8 cellular contexts compared by ENCODE assay signal in the genomic region with DNA sequence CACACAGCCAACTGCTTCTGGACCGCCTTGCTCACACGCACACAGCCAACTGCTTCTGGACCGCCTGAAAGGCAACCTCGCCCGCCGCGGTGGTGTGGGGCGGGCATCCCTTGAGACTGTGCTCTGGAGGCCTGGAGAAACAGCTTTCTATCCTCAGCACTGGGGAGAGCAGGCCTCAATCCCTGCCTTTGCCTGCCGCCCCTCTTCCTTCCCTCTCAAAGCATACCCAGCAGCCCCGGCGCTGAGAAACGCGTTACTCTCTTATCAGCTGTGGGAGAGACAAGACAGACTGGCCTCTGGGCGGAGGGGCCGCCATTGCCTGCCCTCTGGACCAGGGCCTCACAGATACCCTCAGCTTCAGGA. TPM values are rescaled to one million over a fixed set of nuclear protein-coding genes. Genes with fewer than 3 reads are reported as not detected.
A peak's percentile ranks its signal among the peaks of the same experiment; 100 is the strongest.
DNase-seq lines count a peak whose midpoint lies in the region; ATAC-seq and TF ChIP-seq lines count a peak whose summit lies in the region.

No MANE protein-coding gene starts in this region.

- H3K4me3 Mint-ChIP-seq in IgD-negative memory B cell (peak overlapping the region; percentile 96 to 100 (median 98)), chondrocyte (ENCODE audit: unreplicated experiment) (peak overlapping the region; percentile 83), natural killer cell (peak overlapping the region; percentile 98)

- H3K4me3 ChIP-seq in ACC112 (ENCODE audit: low read depth, low read length) (peak overlapping the region; percentile 87), BE2C (ENCODE audit: low read depth, low read length) (no peak overlapping the region)

- no peaks in the 10 kb centered on the region for H3K27me3 ChIP-seq in ACC112 (ENCODE audit: insufficient read depth, low read length)
- no peaks in the 10 kb centered on the region for H3K27me3 ChIP-seq in BE2C

- no peak for TF ChIP-seq CTCF in chondrocyte (IDR thresholded peaks at IDR 0.05)
- TF ChIP-seq CTCF in natural killer cell (IDR thresholded peaks at IDR 0.05): no peak
- TF ChIP-seq CTCF in BE2C (IDR thresholded peaks at IDR 0.05; ENCODE audit: low read depth, low read length): no peak

- peak overlapping the region; percentile 48 for H2AFZ ChIP-seq in ACC112 (ENCODE audit: low read length, unreplicated experiment)

- H3K27ac Mint-ChIP-seq in IgD-negative memory B cell (no peak overlapping the region), chondrocyte (ENCODE audit: unreplicated experiment) (no peak overlapping the region), natural killer cell (peak overlapping the region in 1 of 2 donors; percentile 99)

- H3K4me1 ChIP-seq in ACC112 (ENCODE audit: control insufficient read depth, insufficient read depth, low read length, unreplicated experiment) (peaks cover 6% of the 10 kb centered on the region), BE2C (no peaks in the 10 kb centered on the region)

- peak; percentile 73 for DNase-seq in chondrocyte (ENCODE audit: low spot score)
- DNase-seq in natural killer cell: no peak
- no peak for DNase-seq in BE2C
- no peak for DNase-seq in NCI-H1436 treated with DMSO at 0.1 percent for 48 hours (lab: John Stamatoyannopoulos, UW)
- no peak for DNase-seq in NCI-H446 treated with DMSO at 0.1 percent for 48 hours (lab: John Stamatoyannopoulos, UW)
- no peak for DNase-seq in DMS53 (lab: John Stamatoyannopoulos, UW)

- intact Hi-C loops in natural killer cell (cut with micrococcal nuclease): no loop called here

- no peaks in the 10 kb centered on the region for H3K36me3 Mint-ChIP-seq in IgD-negative memory B cell
- no peaks in the 10 kb centered on the region for H3K36me3 Mint-ChIP-seq in chondrocyte (ENCODE audit: low read depth)
- H3K36me3 Mint-ChIP-seq in natural killer cell: no peaks in the 10 kb centered on the region

- no peak overlapping the region for H3K27ac ChIP-seq in ACC112 (ENCODE audit: low read depth, low read length)

- no peaks in the 10 kb centered on the region for H3K36me3 ChIP-seq in ACC112 (ENCODE audit: insufficient read depth, low read length)
- H3K36me3 ChIP-seq in BE2C: no peaks in the 10 kb centered on the region

- H3K9me3 Mint-ChIP-seq in IgD-negative memory B cell (no peaks in the 10 kb centered on the region), chondrocyte (ENCODE audit: low read depth) (no peaks in the 10 kb centered on the region), natural killer cell (no peaks in the 10 kb centered on the region)

- H3K79me2 ChIP-seq in ACC112 (ENCODE audit: control insufficient read depth, insufficient read depth, low read length, unreplicated experiment): no peaks in the 10 kb centered on the region

- H3K27me3 Mint-ChIP-seq in IgD-negative memory B cell (no peaks in the 10 kb centered on the region), chondrocyte (ENCODE audit: low read depth) (no peaks in the 10 kb centered on the region), natural killer cell (ENCODE audit: low read depth in 2 of 2) (no peaks in the 10 kb centered on the region)

- ATAC-seq in natural killer cell: no peak

- H3K4me1 Mint-ChIP-seq in IgD-negative memory B cell: peaks cover 20 to 34% (median 28%) of the 10 kb centered on the region in 3 donors
- H3K4me1 Mint-ChIP-seq in chondrocyte (ENCODE audit: low read depth): peaks cover 18% of the 10 kb centered on the region
- peaks cover 33 to 47% of the 10 kb centered on the region in 2 donors for H3K4me1 Mint-ChIP-seq in natural killer cell

- H3K9me3 ChIP-seq in BE2C: no peaks in the 10 kb centered on the region; the same call in 1 of the 2 replicates

RNA-seq across cellular contexts. Expression of gene LIPE, which starts 2.9 kb away (rescaled TPM):
- 15.0 TPM for polyA plus RNA-seq in IgD-negative memory B cell
- total RNA-seq in chondrocyte: 3.6 to 3.9 TPM (median 3.8 TPM) in 3 replicates
- 10 to 100 TPM in 2 of 3 donors, 1 to 10 TPM in 1; 5.3 to 13.3 (median 11.7) TPM for total RNA-seq in natural killer cell
- 14.8 TPM for polyA plus RNA-seq in BE2C (2012; ENCODE audit: insufficient read depth, insufficient read length, low read depth)

RNA-seq across cellular contexts. Expression of gene CXCL17, which starts 18.4 kb away (rescaled TPM):
- polyA plus RNA-seq in IgD-negative memory B cell: 0.25 TPM
- total RNA-seq in chondrocyte (not detected in 3 replicates), natural killer cell (not detected)
- polyA plus RNA-seq in BE2C (2012; ENCODE audit: insufficient read depth, insufficient read length, low read depth): not detected

RNA-seq across cellular contexts. Expression of gene CNFN, which starts 34.2 kb away (rescaled TPM):
- polyA plus RNA-seq in IgD-negative memory B cell: 42.5 TPM
- 0.89 TPM in 1 of 3 replicates, not detected in the others for total RNA-seq in chondrocyte
- total RNA-seq in natural killer cell: 1 to 10 TPM in 1 of 3 donors, not detected in 2; 1.3 TPM
- polyA plus RNA-seq in BE2C (2012; ENCODE audit: insufficient read depth, insufficient read length, low read depth): 1.5 TPM
